7 cellular contexts compared by ENCODE assay signal in the genomic region with DNA sequence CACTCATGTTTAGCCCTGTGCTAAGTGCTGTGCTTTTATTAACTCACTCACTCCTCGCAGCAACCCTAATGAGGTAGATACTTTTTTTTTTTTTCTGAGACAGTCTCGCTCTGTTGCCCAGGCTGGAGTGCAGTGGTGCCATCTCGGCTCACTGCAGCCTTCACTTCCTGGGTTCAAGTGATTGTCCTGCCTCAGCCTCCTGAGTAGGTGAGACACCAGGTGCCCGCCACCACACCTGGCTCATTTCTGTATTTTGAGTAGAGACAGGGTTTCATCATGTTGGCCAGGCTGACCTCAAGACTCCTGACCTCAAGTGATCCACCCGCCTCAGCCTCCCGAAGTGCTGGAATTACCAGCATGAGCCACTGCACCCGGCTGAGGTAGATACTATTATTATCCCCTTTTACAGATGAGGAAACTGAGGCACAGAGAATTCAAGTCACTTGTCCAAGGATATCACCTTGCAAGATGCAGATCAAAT. TPM values are rescaled to one million over a fixed set of nuclear protein-coding genes. Genes with fewer than 3 reads are reported as not detected.
DNase-seq lines count a peak whose midpoint lies in the region; ATAC-seq, FAIRE-seq and TF ChIP-seq lines count a peak whose summit lies in the region.

No MANE protein-coding gene starts in this region.

- H3K4me3 ChIP-seq in HEK293 (ENCODE audit: low read depth, low read length) (no peak overlapping the region), keratinocyte (ENCODE audit: control insufficient read depth in 2 of 3, extremely low read depth in 1 of 3, insufficient read depth in 2 of 3, low read depth in 1 of 3, low read length in 3 of 3) (peak overlapping the region; percentile 62 to 90 (median 86))

- no peak for DNase-seq in activated CD8-positive, alpha-beta T cell treated with anti-CD3 and anti-CD28 coated beads, Interleukin-2, amount 10 ng/mL, durations not matched to agents 7 days and 5 days
- no peak for DNase-seq in keratinocyte (ENCODE audit: low read depth, low spot score)
- DNase-seq in NCI-H345 treated with DMSO at 0.1 percent for 48 hours (lab: John Stamatoyannopoulos, UW; ENCODE audit: unreplicated experiment), result no peak
- no peak for DNase-seq in retina

- H3K4me1 ChIP-seq in HEK293 (ENCODE audit: control insufficient read depth, insufficient read depth, low read length), result peaks cover 43% of the 10 kb centered on the region
- H3K4me1 ChIP-seq in keratinocyte (ENCODE audit: control insufficient read depth, extremely low read depth, insufficient read depth, low read length), result peaks cover 38% of the 10 kb centered on the region

- dilution Hi-C loops in keratinocyte (cut with MboI; ENCODE audit: extremely low pct_ligation_motif_present, low sequenced_read_pairs), result no loop called here

- no peaks in the 10 kb centered on the region for H3K27me3 ChIP-seq in keratinocyte (ENCODE audit: control insufficient read depth, extremely low read depth, insufficient read depth, low read length)

- POLR2A ChIA-PET in HEK293 (lab: Yijun Ruan, JAX), result interaction anchor here (0.6 to 1.5 kb wide), 8 partner anchors 15 to 1199 kb away, joined by 4 to 17 read pairs (median 5); partner anchors contain the start of genes ACTMAP, RAB4B and SNRPA
- POLR2A ChIA-PET in activated CD8-positive, alpha-beta T cell treated with anti-CD3 and anti-CD28 coated beads, Interleukin-2, amount 10 ng/mL, durations not matched to agents 7 days and 5 days (lab: Charles Lee), result no interaction called here

- H3K4me2 ChIP-seq in keratinocyte (ENCODE audit: control insufficient read depth, extremely low read depth, insufficient read depth, low read depth, low read length), result peak overlapping the region; percentile 88

- H3K9me3 Mint-ChIP-seq in activated CD8-positive, alpha-beta T cell treated with anti-CD3 and anti-CD28 coated beads, Interleukin-2, amount 10 ng/mL, durations not matched to agents 7 days and 5 days (ENCODE audit: insufficient read depth), result no peaks in the 10 kb centered on the region
- H3K9me3 Mint-ChIP-seq in stimulated activated memory B cell treated with anti-CD40 and anti-IgM and Interleukin-4, amounts not matched to agents 10 μg/mL and 1 μg/mL and 100 μg/mL, for 72 hours, result no peaks in the 10 kb centered on the region

- no peak for FAIRE-seq in keratinocyte (lab: Jason Lieb, UNC)

- H2AFZ ChIP-seq in keratinocyte (ENCODE audit: control insufficient read depth, low read length), result no peak overlapping the region

- H3K27ac Mint-ChIP-seq in activated CD8-positive, alpha-beta T cell treated with anti-CD3 and anti-CD28 coated beads, Interleukin-2, amount 10 ng/mL, durations not matched to agents 7 days and 5 days, result peak overlapping the region; percentile 11
- H3K27ac Mint-ChIP-seq in stimulated activated memory B cell treated with anti-CD40 and anti-IgM and Interleukin-4, amounts not matched to agents 10 μg/mL and 1 μg/mL and 100 μg/mL, for 72 hours, result peak overlapping the region; percentile 47

- H3K4me3 Mint-ChIP-seq in activated CD8-positive, alpha-beta T cell treated with anti-CD3 and anti-CD28 coated beads, Interleukin-2, amount 10 ng/mL, durations not matched to agents 7 days and 5 days, result peak overlapping the region; percentile 5
- peak overlapping the region; percentile 77 for H3K4me3 Mint-ChIP-seq in stimulated activated memory B cell treated with anti-CD40 and anti-IgM and Interleukin-4, amounts not matched to agents 10 μg/mL and 1 μg/mL and 100 μg/mL, for 72 hours

- TF ChIP-seq CTCF in HEK293 (tag by site-specific recombination; IDR thresholded peaks at IDR 0.05), result no peak
- no peak for TF ChIP-seq CTCF in keratinocyte (optimal IDR thresholded peaks at IDR 0.05 in 1 of 3, IDR thresholded peaks at IDR 0.05 in 1 of 3, conservative IDR thresholded peaks at IDR 0.05 in 1 of 3; ENCODE audit: extremely low read depth in 1 of 3, insufficient read depth in 2 of 3, low read length in 3 of 3)

- peaks cover 3% of the 10 kb centered on the region for H4K20me1 ChIP-seq in keratinocyte (ENCODE audit: control insufficient read depth, extremely low read depth, insufficient read depth, low read length)

- H3K36me3 Mint-ChIP-seq in activated CD8-positive, alpha-beta T cell treated with anti-CD3 and anti-CD28 coated beads, Interleukin-2, amount 10 ng/mL, durations not matched to agents 7 days and 5 days (ENCODE audit: low read depth), result peaks cover 16% of the 10 kb centered on the region
- H3K36me3 Mint-ChIP-seq in stimulated activated memory B cell treated with anti-CD40 and anti-IgM and Interleukin-4, amounts not matched to agents 10 μg/mL and 1 μg/mL and 100 μg/mL, for 72 hours, result peaks cover 41% of the 10 kb centered on the region

- H3K27ac ChIP-seq in HEK293 (ENCODE audit: extremely low read depth, low read depth, low read length), result peak overlapping the region; percentile 86; the same call in 1 of the 2 replicates
- H3K27ac ChIP-seq in keratinocyte (ENCODE audit: control insufficient read depth, insufficient read depth, low read length), result peak overlapping the region; percentile 100

- H3K4me1 Mint-ChIP-seq in activated CD8-positive, alpha-beta T cell treated with anti-CD3 and anti-CD28 coated beads, Interleukin-2, amount 10 ng/mL, durations not matched to agents 7 days and 5 days (ENCODE audit: low read depth), result peaks cover 46% of the 10 kb centered on the region
- peaks cover 72% of the 10 kb centered on the region for H3K4me1 Mint-ChIP-seq in stimulated activated memory B cell treated with anti-CD40 and anti-IgM and Interleukin-4, amounts not matched to agents 10 μg/mL and 1 μg/mL and 100 μg/mL, for 72 hours

- peak overlapping the region; percentile 100 for H3K9ac ChIP-seq in keratinocyte (ENCODE audit: control insufficient read depth, extremely low read depth, insufficient read depth, low read length)

- H3K79me2 ChIP-seq in keratinocyte (ENCODE audit: control insufficient read depth, insufficient read depth, low read length), result peaks cover 64% of the 10 kb centered on the region

- CTCF ChIA-PET in HEK293 (lab: Yijun Ruan, JAX), result interaction anchor here (1.3 kb wide), 1 partner anchor 85 kb away, joined by 9 read pairs; no protein-coding TSS in a partner anchor
- CTCF ChIA-PET in activated CD8-positive, alpha-beta T cell treated with anti-CD3 and anti-CD28 coated beads, Interleukin-2, amount 10 ng/mL, durations not matched to agents 7 days and 5 days (lab: Charles Lee), result interaction anchor here (0.9 kb wide), 1 partner anchor 8 kb away, joined by 3 read pairs; no protein-coding TSS in a partner anchor

- ATAC-seq in activated CD8-positive, alpha-beta T cell treated with anti-CD3 and anti-CD28 coated beads, Interleukin-2, amount 10 ng/mL, durations not matched to agents 7 days and 5 days, result no peak
- no peak for ATAC-seq in stimulated activated memory B cell treated with anti-CD40 and anti-IgM and Interleukin-4, amounts not matched to agents 10 μg/mL and 1 μg/mL and 100 μg/mL, for 72 hours
- no peak for ATAC-seq in GM18517 (IDR thresholded peaks at IDR 0.05; ENCODE audit: unreplicated experiment)

- no peaks in the 10 kb centered on the region for H3K9me1 ChIP-seq in keratinocyte (ENCODE audit: control insufficient read depth, extremely low read depth, insufficient read depth, low read length)

- H3K27me3 Mint-ChIP-seq in activated CD8-positive, alpha-beta T cell treated with anti-CD3 and anti-CD28 coated beads, Interleukin-2, amount 10 ng/mL, durations not matched to agents 7 days and 5 days (ENCODE audit: low read depth), result no peaks in the 10 kb centered on the region
- no peaks in the 10 kb centered on the region for H3K27me3 Mint-ChIP-seq in stimulated activated memory B cell treated with anti-CD40 and anti-IgM and Interleukin-4, amounts not matched to agents 10 μg/mL and 1 μg/mL and 100 μg/mL, for 72 hours

- H3K9me3 ChIP-seq in HEK293 (ENCODE audit: control insufficient read depth, insufficient read depth, low read depth, low read length) (no peaks in the 10 kb centered on the region; the same call in 1 of the 2 replicates), keratinocyte (ENCODE audit: control insufficient read depth, low read depth, low read length) (no peaks in the 10 kb centered on the region)

- H3K36me3 ChIP-seq in HEK293 (ENCODE audit: control insufficient read depth in 2 of 2, insufficient read depth in 1 of 2, low read length in 2 of 2) (peaks cover 26 to 48% of the 10 kb centered on the region in 2 experiments), keratinocyte (ENCODE audit: control insufficient read depth in 2 of 2, extremely low read depth in 1 of 2, insufficient read depth in 2 of 2, low read length in 2 of 2) (peaks cover 10 to 18% of the 10 kb centered on the region in 2 experiments)

RNA-seq across cellular contexts. Expression of gene ITPKC, which starts 2.5 kb away (rescaled TPM):
- 1 to 10 TPM; 4.7 to 5.3 TPM for total RNA-seq in activated CD8-positive, alpha-beta T cell treated with anti-CD3 and anti-CD28 coated beads, Interleukin-2, amount 10 ng/mL, durations not matched to agents 7 days and 5 days
- polyA plus RNA-seq in keratinocyte, result 17.0 to 32.6 TPM (median 17.2 TPM) in 3 replicates
- 90.2 TPM for polyA plus RNA-seq in keratinocyte (2011; ENCODE audit: low read depth)
- polyA plus RNA-seq in keratinocyte (2011; cell fraction: cytosol; rRNA removed), result 14.9 and 18.4 TPM in 2 replicates
- polyA plus RNA-seq in keratinocyte (2011; cell fraction: nucleus; rRNA removed), result 35.1 and 39.9 TPM in 2 replicates
- polyA plus RNA-seq in keratinocyte (2012; ENCODE audit: low replicate concordance), result 23.3 and 78.9 TPM in 2 replicates
- 26.8 to 44.5 TPM (median 40.3 TPM) in 3 replicates for polyA minus RNA-seq in keratinocyte
- 29.4 TPM for polyA minus RNA-seq in keratinocyte (2011; cell fraction: cytosol; rRNA and poly(A)+ RNA removed)
- 34.6 and 37.9 TPM in 2 replicates for polyA minus RNA-seq in keratinocyte (2011; cell fraction: nucleus; rRNA and poly(A)+ RNA removed)

RNA-seq across cellular contexts. Expression of gene COQ8B, which starts 2.8 kb away (rescaled TPM):
- 10 to 100 TPM; 21.5 to 27.2 TPM for total RNA-seq in activated CD8-positive, alpha-beta T cell treated with anti-CD3 and anti-CD28 coated beads, Interleukin-2, amount 10 ng/mL, durations not matched to agents 7 days and 5 days
- polyA plus RNA-seq in keratinocyte, result 11.0 to 13.8 TPM (median 13.8 TPM) in 3 replicates
- polyA plus RNA-seq in keratinocyte (2011; ENCODE audit: low read depth), result 2.0 TPM
- 4.9 and 9.7 TPM in 2 replicates for polyA plus RNA-seq in keratinocyte (2011; cell fraction: cytosol; rRNA removed)
- polyA plus RNA-seq in keratinocyte (2011; cell fraction: nucleus; rRNA removed), result 17.3 and 23.2 TPM in 2 replicates
- 10.2 and 16.4 TPM in 2 replicates for polyA plus RNA-seq in keratinocyte (2012; ENCODE audit: low replicate concordance)
- polyA minus RNA-seq in keratinocyte, result 8.6 to 18.7 TPM (median 10.4 TPM) in 3 replicates
- 11.7 TPM for polyA minus RNA-seq in keratinocyte (2011; cell fraction: cytosol; rRNA and poly(A)+ RNA removed)
- 11.3 and 12.1 TPM in 2 replicates for polyA minus RNA-seq in keratinocyte (2011; cell fraction: nucleus; rRNA and poly(A)+ RNA removed)

RNA-seq across cellular contexts. Expression of gene NUMBL, which starts 29.0 kb away (rescaled TPM):
- 1 to 10 TPM; 5.1 to 6.0 TPM for total RNA-seq in activated CD8-positive, alpha-beta T cell treated with anti-CD3 and anti-CD28 coated beads, Interleukin-2, amount 10 ng/mL, durations not matched to agents 7 days and 5 days
- 5.5 to 6.0 TPM (median 5.7 TPM) in 3 replicates for polyA plus RNA-seq in keratinocyte
- polyA plus RNA-seq in keratinocyte (2011; ENCODE audit: low read depth), result 2.1 TPM
- 2.8 and 6.6 TPM in 2 replicates for polyA plus RNA-seq in keratinocyte (2011; cell fraction: cytosol; rRNA removed)
- polyA plus RNA-seq in keratinocyte (2011; cell fraction: nucleus; rRNA removed), result 17.4 and 21.6 TPM in 2 replicates
- 5.1 and 6.9 TPM in 2 replicates for polyA plus RNA-seq in keratinocyte (2012; ENCODE audit: low replicate concordance)
- polyA minus RNA-seq in keratinocyte, result 7.4 to 12.4 TPM (median 7.8 TPM) in 3 replicates
- 7.7 TPM for polyA minus RNA-seq in keratinocyte (2011; cell fraction: cytosol; rRNA and poly(A)+ RNA removed)
- 6.2 and 12.3 TPM in 2 replicates for polyA minus RNA-seq in keratinocyte (2011; cell fraction: nucleus; rRNA and poly(A)+ RNA removed)

RNA-seq across cellular contexts. Expression of gene ACTMAP, which starts 30.8 kb away (rescaled TPM):
- 10 to 100 TPM; 15.2 to 17.1 TPM for total RNA-seq in activated CD8-positive, alpha-beta T cell treated with anti-CD3 and anti-CD28 coated beads, Interleukin-2, amount 10 ng/mL, durations not matched to agents 7 days and 5 days
- 1.4 to 2.8 TPM (median 1.4 TPM) in 3 replicates for polyA plus RNA-seq in keratinocyte
- polyA plus RNA-seq in keratinocyte (2011; ENCODE audit: low read depth), result 1.4 TPM
- polyA plus RNA-seq in keratinocyte (2011; cell fraction: cytosol; rRNA removed), result 1.8 and 2.4 TPM in 2 replicates
- polyA plus RNA-seq in keratinocyte (2011; cell fraction: nucleus; rRNA removed), result 5.0 and 6.9 TPM in 2 replicates
- polyA plus RNA-seq in keratinocyte (2012; ENCODE audit: low replicate concordance), result 3.2 and 3.6 TPM in 2 replicates
- polyA minus RNA-seq in keratinocyte, result 1.1 to 8.8 TPM (median 1.8 TPM) in 3 replicates
- 2.7 TPM for polyA minus RNA-seq in keratinocyte (2011; cell fraction: cytosol; rRNA and poly(A)+ RNA removed)
- 1.5 and 3.3 TPM in 2 replicates for polyA minus RNA-seq in keratinocyte (2011; cell fraction: nucleus; rRNA and poly(A)+ RNA removed)

RNA-seq across cellular contexts. Expression of gene SNRPA, which starts 31.5 kb away (rescaled TPM):
- 100 to 1,000 TPM; 175 to 183 TPM for total RNA-seq in activated CD8-positive, alpha-beta T cell treated with anti-CD3 and anti-CD28 coated beads, Interleukin-2, amount 10 ng/mL, durations not matched to agents 7 days and 5 days
- 54.5 to 129 TPM (median 93.4 TPM) in 3 replicates for polyA plus RNA-seq in keratinocyte
- 9.3 TPM for polyA plus RNA-seq in keratinocyte (2011; ENCODE audit: low read depth)
- polyA plus RNA-seq in keratinocyte (2011; cell fraction: cytosol; rRNA removed), result 83.2 and 87.4 TPM in 2 replicates
- 62.4 and 70.6 TPM in 2 replicates for polyA plus RNA-seq in keratinocyte (2011; cell fraction: nucleus; rRNA removed)
- 33.5 and 73.1 TPM in 2 replicates for polyA plus RNA-seq in keratinocyte (2012; ENCODE audit: low replicate concordance)
- polyA minus RNA-seq in keratinocyte, result 94.9 to 233 TPM (median 101 TPM) in 3 replicates
- 82.5 TPM for polyA minus RNA-seq in keratinocyte (2011; cell fraction: cytosol; rRNA and poly(A)+ RNA removed)
- 42.8 and 63.6 TPM in 2 replicates for polyA minus RNA-seq in keratinocyte (2011; cell fraction: nucleus; rRNA and poly(A)+ RNA removed)
